10 cellular contexts compared by ENCODE assay signal in genomic region chr10:24720096-24720495, GRCh38. TPM values are rescaled to one million over a fixed set of nuclear protein-coding genes. Genes with fewer than 3 reads are reported as not detected.
A peak's percentile ranks its signal among the peaks of the same experiment; 100 is the strongest.
DNase-seq lines count a peak whose midpoint lies in the region; ATAC-seq, FAIRE-seq and TF ChIP-seq lines count a peak whose summit lies in the region.
"Had no signal": no experiment of that assay in that cellular context is flagged by ENCODE, and none has a peak within 500 bp of the region (broad histone marks: within the 10 kb centered on the region; RNA-seq: fewer than 3 reads in every experiment).

No MANE protein-coding gene starts in this region.

- H3K9me1 ChIP-seq in keratinocyte (ENCODE audit: control insufficient read depth, extremely low read depth, insufficient read depth, low read length) = no peaks in the 10 kb centered on the region

- ATAC-seq in body of pancreas (no peak), HG03095 (IDR thresholded peaks at IDR 0.05; ENCODE audit: unreplicated experiment) (no peak)
- ATAC-seq: activated CD8-positive, alpha-beta memory T cell treated with anti-CD3 and anti-CD28 coated beads, Interleukin-2, amount 10 ng/mL, durations not matched to agents 7 days and 5 days had no signal

- H3K9ac ChIP-seq in HUES6 (ENCODE audit: low read length) (no peak overlapping the region), keratinocyte (ENCODE audit: control insufficient read depth, extremely low read depth, insufficient read depth, low read length) (peak overlapping the region; percentile 80)

- no peak for TF ChIP-seq POLR2A in body of pancreas (IDR thresholded peaks at IDR 0.05)
- no peak for TF ChIP-seq POLR2A in stomach (IDR thresholded peaks at IDR 0.05)
- TF ChIP-seq POLR2A in Peyer's patch (IDR thresholded peaks at IDR 0.05) = no peak

- peaks cover 12% of the 10 kb centered on the region for H4K20me1 ChIP-seq in keratinocyte (ENCODE audit: control insufficient read depth, extremely low read depth, insufficient read depth, low read length)

- peak overlapping the region; percentile 75 for H3K4me3 ChIP-seq in HUES6 (ENCODE audit: low read depth, low read length)
- no peak overlapping the region for H3K4me3 ChIP-seq in body of pancreas
- peak overlapping the region; percentile 66 to 76 (median 74) for H3K4me3 ChIP-seq in keratinocyte (ENCODE audit: control insufficient read depth in 2 of 3, extremely low read depth in 1 of 3, insufficient read depth in 2 of 3, low read depth in 1 of 3, low read length in 3 of 3)
- H3K4me3 ChIP-seq in stomach = peak overlapping the region; percentile 70 to 86 (median 72)
- peak overlapping the region in 2 of 4 donors; percentile 84 to 92 for H3K4me3 ChIP-seq in Peyer's patch

- TF ChIP-seq EP300 in stomach (IDR thresholded peaks at IDR 0.05) = no peak

- H3K36me3 ChIP-seq in HUES6 (ENCODE audit: control insufficient read depth, insufficient read depth, low read length) (no peaks in the 10 kb centered on the region), body of pancreas (replicated peaks in 1 of 2; ENCODE audit: insufficient read depth in 1 of 2, low read depth in 2 of 2) (no peaks in the 10 kb centered on the region), keratinocyte (ENCODE audit: control insufficient read depth in 2 of 2, extremely low read depth in 1 of 2, insufficient read depth in 2 of 2, low read length in 2 of 2) (peaks cover 7 to 11% of the 10 kb centered on the region in 2 experiments), stomach (peaks cover 0 to 3% (median 0%) of the 10 kb centered on the region in 4 donors), Peyer's patch (no peaks in the 10 kb centered on the region)

- H3K4me1 ChIP-seq in HUES6 (ENCODE audit: control insufficient read depth, insufficient read depth, low read length) (peaks cover 57% of the 10 kb centered on the region), body of pancreas (peaks cover 53% of the 10 kb centered on the region), keratinocyte (ENCODE audit: control insufficient read depth, extremely low read depth, insufficient read depth, low read length) (peaks cover 44% of the 10 kb centered on the region), stomach (peaks cover 15 to 76% (median 58%) of the 10 kb centered on the region in 4 donors), Peyer's patch (peaks cover 0 to 54% (median 2%) of the 10 kb centered on the region in 4 donors)

- no peak overlapping the region for H2AFZ ChIP-seq in keratinocyte (ENCODE audit: control insufficient read depth, low read length)

- peaks cover 22% of the 10 kb centered on the region for H3K27me3 ChIP-seq in HUES6 (ENCODE audit: control insufficient read depth, insufficient read depth, low read length)
- no peaks in the 10 kb centered on the region for H3K27me3 ChIP-seq in body of pancreas
- no peaks in the 10 kb centered on the region for H3K27me3 ChIP-seq in keratinocyte (ENCODE audit: control insufficient read depth, extremely low read depth, insufficient read depth, low read length)
- H3K27me3 ChIP-seq in stomach = no peaks in the 10 kb centered on the region
- no peaks in the 10 kb centered on the region for H3K27me3 ChIP-seq in Peyer's patch

- intact Hi-C loops in body of pancreas (cut with DNase I) = no loop called here
- intact Hi-C loops in stomach (cut with DNase I; ENCODE audit: low total_unique reads) = loop anchor here (10.0 kb wide), 1 partner anchor 75 kb away; no protein-coding TSS in a partner anchor

- no peak for DNase-seq in body of pancreas
- DNase-seq in keratinocyte (ENCODE audit: low read depth, low spot score) = no peak
- no peak for DNase-seq in stomach
- DNase-seq in Peyer's patch = no peak
- DNase-seq in pons (ENCODE audit: low spot score) = no peak
- no peak for DNase-seq in stimulated activated CD4-positive, alpha-beta T cell treated with anti-CD3 and anti-CD28 coated beads, Interleukin-1b, Interleukin-23, amount 100 ng/mL, for 48 hours
- DNase-seq: activated CD8-positive, alpha-beta memory T cell treated with anti-CD3 and anti-CD28 coated beads, Interleukin-2, amount 10 ng/mL, durations not matched to agents 7 days and 5 days; stimulated activated naive CD4-positive, alpha-beta T cell treated with Interleukin-2 at 50 U/mL for 16 hours had no signal

- peaks cover 80% of the 10 kb centered on the region for H3K79me2 ChIP-seq in keratinocyte (ENCODE audit: control insufficient read depth, insufficient read depth, low read length)

- H3K9me3 ChIP-seq in HUES6 (ENCODE audit: control insufficient read depth, insufficient read depth, low read depth, low read length) (no peaks in the 10 kb centered on the region), body of pancreas (no peaks in the 10 kb centered on the region), keratinocyte (ENCODE audit: control insufficient read depth, low read depth, low read length) (no peaks in the 10 kb centered on the region), stomach (no peaks in the 10 kb centered on the region), Peyer's patch (no peaks in the 10 kb centered on the region)

- WGBS in body of pancreas, 2 donors = 7 to 9% methylated on average over 2 of the region's 2 CpGs
- WGBS in stomach, 5 donors = 15 to 25% (median 24%) methylated on average over 2 of the region's 2 CpGs

- H3K27ac ChIP-seq in HUES6 (ENCODE audit: low read depth, low read length) = no peak overlapping the region
- H3K27ac ChIP-seq in body of pancreas = peak overlapping the region; percentile 33 to 97 (median 66)
- peak overlapping the region; percentile 16 for H3K27ac ChIP-seq in keratinocyte (ENCODE audit: control insufficient read depth, insufficient read depth, low read length)
- peak overlapping the region in 2 of 5 donors; percentile 98 for H3K27ac ChIP-seq in stomach
- no peak overlapping the region for H3K27ac ChIP-seq in Peyer's patch

- H3K4me2 ChIP-seq in keratinocyte (ENCODE audit: control insufficient read depth, extremely low read depth, insufficient read depth, low read depth, low read length) = peak overlapping the region; percentile 70

- no peak for TF ChIP-seq CTCF in body of pancreas (IDR thresholded peaks at IDR 0.05)
- TF ChIP-seq CTCF in keratinocyte (optimal IDR thresholded peaks at IDR 0.05 in 1 of 3, IDR thresholded peaks at IDR 0.05 in 1 of 3, conservative IDR thresholded peaks at IDR 0.05 in 1 of 3; ENCODE audit: extremely low read depth in 1 of 3, insufficient read depth in 2 of 3, low read length in 3 of 3) = no peak
- no peak for TF ChIP-seq CTCF in stomach (IDR thresholded peaks at IDR 0.05)
- TF ChIP-seq CTCF in Peyer's patch (IDR thresholded peaks at IDR 0.05) = no peak

- dilution Hi-C loops in keratinocyte (cut with MboI; ENCODE audit: extremely low pct_ligation_motif_present, low sequenced_read_pairs) = no loop called here

- no peak for FAIRE-seq in keratinocyte (lab: Jason Lieb, UNC)

RNA-seq across cellular contexts. Expression of gene ARHGAP21, which starts 3.6 kb away (rescaled TPM):
- total RNA-seq in body of pancreas (10 to 100 TPM; 38.9 to 44.2 TPM), stomach (100 to 1,000 TPM in 1 of 5 donors, 10 to 100 TPM in 4; 24.9 to 166 (median 93.9) TPM), Peyer's patch (10 to 100 TPM; 64.8 to 91.6 (median 69.8) TPM)
- polyA plus RNA-seq in keratinocyte (61.1 to 78.5 TPM (median 76.0 TPM) in 3 replicates), stomach (10 to 100 TPM; 12.7 to 37.7 (median 20.5) TPM)
- polyA plus RNA-seq in keratinocyte (2011; ENCODE audit: low read depth) = 59.0 TPM
- 52.8 and 93.6 TPM in 2 replicates for polyA plus RNA-seq in keratinocyte (2011; cell fraction: cytosol; rRNA removed)
- polyA plus RNA-seq in keratinocyte (2011; cell fraction: nucleus; rRNA removed) = 93.4 and 98.3 TPM in 2 replicates
- 30.7 and 46.7 TPM in 2 replicates for polyA plus RNA-seq in keratinocyte (2012; ENCODE audit: low replicate concordance)
- 56.9 to 165 TPM (median 88.6 TPM) in 3 replicates for polyA minus RNA-seq in keratinocyte
- polyA minus RNA-seq in keratinocyte (2011; cell fraction: cytosol; rRNA and poly(A)+ RNA removed) = 60.8 TPM
- polyA minus RNA-seq in keratinocyte (2011; cell fraction: nucleus; rRNA and poly(A)+ RNA removed) = 87.8 and 145 TPM in 2 replicates

Comparison
In these comparisons a context has a peak if more than half of its experiments do, and no peak if none do; other contexts are left out.
1. H3K27ac ChIP-seq: peak in body of pancreas (4 of 4) and keratinocyte (single experiment); none in HUES6 (single experiment) and Peyer's patch (0 of 4).
2. H3K4me3 ChIP-seq: peak in HUES6 (single experiment), keratinocyte (3 of 3) and stomach (4 of 4); none in body of pancreas (0 of 2).